8 cellular contexts compared by ENCODE assay signal in the genomic region with DNA sequence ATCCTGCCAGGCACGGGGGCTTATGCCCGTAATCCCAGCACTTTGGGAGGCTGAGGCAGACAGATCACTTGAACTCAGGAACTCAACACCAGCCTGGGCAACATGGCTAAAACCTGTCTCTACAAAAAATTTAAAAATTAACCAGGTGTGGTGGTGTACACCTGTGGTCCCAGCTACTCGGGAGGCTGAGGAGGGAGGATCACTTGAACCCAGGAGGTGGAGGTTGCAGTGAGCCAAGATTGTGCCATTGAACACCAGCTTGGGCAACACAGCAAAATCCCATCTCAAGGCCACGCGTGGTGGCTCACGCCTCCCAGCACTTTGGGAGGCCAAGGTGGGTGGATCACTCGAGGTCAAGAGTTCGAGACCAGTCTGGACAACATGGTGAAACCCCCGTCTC. TPM values are rescaled to one million over a fixed set of nuclear protein-coding genes. Genes with fewer than 3 reads are reported as not detected.
"Had no signal": no experiment of that assay in that cellular context is flagged by ENCODE, and none has a peak within 500 bp of the region (broad histone marks: within the 10 kb centered on the region; RNA-seq: fewer than 3 reads in every experiment).

No MANE protein-coding gene starts in this region.

RNA-seq across cellular contexts. Expression of a gene that starts 24.2 kb away (rescaled TPM):
- total RNA-seq: LHCN-M2, MCF 10A, NCI-H460, PC-9, Right ventricle myocardium superior, RPMI7951, SJSA1 had no signal
- polyA plus RNA-seq: SK-N-SH had no signal
